26 cellular contexts compared by ENCODE assay signal in genomic region chr9:119179701-119180100, GRCh38.
"Had no signal": no experiment of that assay in that cellular context is flagged by ENCODE, and none has a peak within 500 bp of the region (broad histone marks: within the 10 kb centered on the region; RNA-seq: fewer than 3 reads in every experiment).

No MANE protein-coding gene starts in this region.

- H3K27ac ChIP-seq: body of pancreas, esophagus muscularis mucosa, foreskin keratinocyte, pancreas, prostate gland, skin epidermis, thoracic aorta, uterus, VCaP had no signal

- H3K27ac Mint-ChIP-seq: activated naive CD8-positive, alpha-beta T cell; nephron; stimulated activated effector memory CD8-positive, alpha-beta T cell treated with anti-CD3 and anti-CD28 coated beads, Interleukin-12 subunit alpha, Interleukin-12 subunit beta, amount 100 ng/mL, for 72 hours; stimulated activated naive CD8-positive, alpha-beta T cell treated with anti-CD3 and anti-CD28 coated beads, Interleukin-15, Interleukin-2, amounts not matched to agents 100 ng/mL and 50 ng/mL, for 24 hours; type B pancreatic cell had no signal

- H3K4me3 Mint-ChIP-seq: activated naive CD8-positive, alpha-beta T cell; nephron; stimulated activated effector memory CD8-positive, alpha-beta T cell treated with anti-CD3 and anti-CD28 coated beads, Interleukin-12 subunit alpha, Interleukin-12 subunit beta, amount 100 ng/mL, for 72 hours; stimulated activated naive CD8-positive, alpha-beta T cell treated with anti-CD3 and anti-CD28 coated beads, Interleukin-15, Interleukin-2, amounts not matched to agents 100 ng/mL and 50 ng/mL, for 24 hours; type B pancreatic cell had no signal

- H3K9me3 Mint-ChIP-seq: stimulated activated naive CD8-positive, alpha-beta T cell treated with anti-CD3 and anti-CD28 coated beads, Interleukin-15, Interleukin-2, amounts not matched to agents 100 ng/mL and 50 ng/mL, for 24 hours; type B pancreatic cell had no signal

- H3K4me3 ChIP-seq: body of pancreas, esophagus muscularis mucosa, pancreas, prostate gland, skin epidermis, thoracic aorta, uterus had no signal

- H3K4me1 Mint-ChIP-seq: stimulated activated effector memory CD8-positive, alpha-beta T cell treated with anti-CD3 and anti-CD28 coated beads, Interleukin-12 subunit alpha, Interleukin-12 subunit beta, amount 100 ng/mL, for 72 hours had no signal

- H3K4me1 ChIP-seq: body of pancreas, esophagus muscularis mucosa, foreskin keratinocyte, pancreas, prostate gland, uterus had no signal

- H3K9me3 ChIP-seq: body of pancreas, esophagus muscularis mucosa, pancreas, prostate gland, thoracic aorta, uterus had no signal

- H3K36me3 Mint-ChIP-seq: activated naive CD8-positive, alpha-beta T cell; stimulated activated effector memory CD8-positive, alpha-beta T cell treated with anti-CD3 and anti-CD28 coated beads, Interleukin-12 subunit alpha, Interleukin-12 subunit beta, amount 100 ng/mL, for 72 hours; type B pancreatic cell had no signal

- H3K27me3 Mint-ChIP-seq: stimulated activated naive CD8-positive, alpha-beta T cell treated with anti-CD3 and anti-CD28 coated beads, Interleukin-15, Interleukin-2, amounts not matched to agents 100 ng/mL and 50 ng/mL, for 24 hours; type B pancreatic cell had no signal

- H3K36me3 ChIP-seq: esophagus muscularis mucosa, pancreas, prostate gland, thoracic aorta, uterus had no signal

- H3K27me3 ChIP-seq: body of pancreas, esophagus muscularis mucosa, foreskin keratinocyte, pancreas, uterus had no signal

- DNase-seq: activated CD4-positive, alpha-beta T cell treated with anti-CD3 and anti-CD28 coated beads for 48 hours; activated CD4-positive, alpha-beta T cell treated with anti-CD3 and anti-CD28 coated beads, Interleukin-2, amount 50 U/mL, for 48 hours; activated CD8-positive, alpha-beta memory T cell treated with anti-CD3 and anti-CD28 coated beads for 24 hours; activated effector memory CD4-positive, alpha-beta T cell treated with Interleukin-2 at 50 U/mL for 16 hours; activated naive CD4-positive, alpha-beta T cell treated with Interleukin-2 at 50 U/mL for 16 hours; aorta; body of pancreas; foreskin keratinocyte; islet precursor cell; left cardiac atrium; left ventricle myocardium superior; pancreas; stimulated activated CD4-positive, alpha-beta T cell treated with anti-CD3 and anti-CD28 coated beads, Interleukin-12 subunit alpha, Interleukin-12 subunit beta, amount 100 ng/mL, for 4 hours; stimulated activated CD4-positive, alpha-beta T cell treated with anti-CD3 and anti-CD28 coated beads, Interleukin-4, amount 100 ng/mL, for 24 hours; T-helper 9 cell; uterus had no signal
